ENCODE assay signal across 15 cellular contexts in genomic region chr6:168937061-168937460, GRCh38.
DNase-seq lines count a peak whose midpoint lies in the region; ATAC-seq, FAIRE-seq and TF ChIP-seq lines count a peak whose summit lies in the region.
"Had no signal": no experiment of that assay in that cellular context is flagged by ENCODE, and none has a peak within 500 bp of the region (broad histone marks: within the 10 kb centered on the region; RNA-seq: fewer than 3 reads in every experiment).

No MANE protein-coding gene starts in this region.

- ATAC-seq in mucosa of descending colon: peak; percentile 41
- no peak for ATAC-seq in GM19452 (IDR thresholded peaks at IDR 0.05; ENCODE audit: unreplicated experiment)

- H3K36me3 ChIP-seq in bronchial epithelial cell (ENCODE audit: control insufficient read depth, insufficient read depth, low read length) (no peaks in the 10 kb centered on the region), mucosa of descending colon (ENCODE audit: low read depth) (no peaks in the 10 kb centered on the region)

- intact Hi-C loops in mucosa of descending colon (cut with DNase I, micrococcal nuclease): no loop called here

- H3K27me3 ChIP-seq in bronchial epithelial cell (ENCODE audit: control insufficient read depth, insufficient read depth, low read length): no peaks in the 10 kb centered on the region

- H3K4me3 ChIP-seq in bronchial epithelial cell (ENCODE audit: low read depth, low read length) (no peak overlapping the region), mucosa of descending colon (no peak overlapping the region)
- H3K4me3 ChIP-seq: lung had no signal

- no peaks in the 10 kb centered on the region for H3K9me3 ChIP-seq in mucosa of descending colon

- DNase-seq in AG08396 (ENCODE audit: low spot score) (peak; percentile 61), LHCN-M2 (ENCODE audit: low read depth) (peak; percentile 43), bronchial epithelial cell (ENCODE audit: low read depth) (peak; percentile 1), mucosa of descending colon (no peak), NCI-H2081 (lab: John Stamatoyannopoulos, UW) (no peak), occipital lobe (lab: John Stamatoyannopoulos, UW) (no peak), DMS53 treated with DMSO at 0.1 percent for 48 hours (lab: John Stamatoyannopoulos, UW; ENCODE audit: unreplicated experiment) (no peak)
- DNase-seq: ACHN; activated CD4-positive, CD25-positive, alpha-beta regulatory T cell; activated CD8-positive, alpha-beta memory T cell treated with anti-CD3 and anti-CD28 coated beads, Interleukin-2, amount 50 U/mL, for 4 hours; cerebellar nuclear complex; NCI-H1048 had no signal

- no peak for FAIRE-seq in bronchial epithelial cell (lab: Jason Lieb, UNC)
- FAIRE-seq: endothelial cell of umbilical vein had no signal

- H3K4me1 ChIP-seq in mucosa of descending colon (ENCODE audit: low read depth): no peaks in the 10 kb centered on the region

- TF ChIP-seq CTCF in bronchial epithelial cell (IDR thresholded peaks at IDR 0.05; ENCODE audit: insufficient read depth, low read length, severe bottlenecking) (no peak), mucosa of descending colon (IDR thresholded peaks at IDR 0.05) (no peak)

Comparison
In these comparisons a context has a peak if more than half of its experiments do, and no peak if none do; other contexts are left out.
1. DNase-seq: peak in AG08396 (single experiment), LHCN-M2 (single experiment) and bronchial epithelial cell (single experiment); none in mucosa of descending colon (0 of 3), NCI-H2081 (0 of 2), occipital lobe (single experiment) and DMS53 treated with DMSO at 0.1 percent for 48 hours (single experiment).